ENCODE assay signal across 1 cellular context in the genomic region with DNA sequence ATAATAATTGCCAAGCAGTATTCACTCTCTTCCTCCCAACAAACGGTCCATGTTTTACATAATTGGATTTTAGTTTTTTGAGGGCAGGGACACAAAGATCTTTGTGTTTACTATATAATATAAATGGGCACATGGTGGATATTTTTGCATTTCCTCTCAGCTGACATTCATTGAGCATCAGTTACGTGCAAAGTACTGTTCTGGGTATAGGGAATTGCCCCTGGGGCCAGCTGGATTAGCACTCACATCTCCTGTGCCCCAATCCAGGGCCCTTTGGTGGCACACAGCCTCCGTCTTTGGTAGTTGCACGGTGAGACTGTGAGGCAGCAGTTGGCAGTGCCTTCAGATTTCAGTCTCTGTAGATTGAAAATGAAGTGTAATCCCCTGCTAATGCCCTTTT.
TF ChIP-seq lines count a peak whose summit lies in the region.

No MANE protein-coding gene starts in this region.

TF ChIP-seq in GM12878, 131 proteins besides CTCF, POLR2A, EP300 and RAD21:
- TF ChIP-seq PAX8 (IDR thresholded peaks at IDR 0.05), result no peak
- TF ChIP-seq MEF2B (IDR thresholded peaks at IDR 0.05; ENCODE audit: partially characterized antibody, poor library complexity, severe bottlenecking), result no peak
- TF ChIP-seq, protein P1, sequence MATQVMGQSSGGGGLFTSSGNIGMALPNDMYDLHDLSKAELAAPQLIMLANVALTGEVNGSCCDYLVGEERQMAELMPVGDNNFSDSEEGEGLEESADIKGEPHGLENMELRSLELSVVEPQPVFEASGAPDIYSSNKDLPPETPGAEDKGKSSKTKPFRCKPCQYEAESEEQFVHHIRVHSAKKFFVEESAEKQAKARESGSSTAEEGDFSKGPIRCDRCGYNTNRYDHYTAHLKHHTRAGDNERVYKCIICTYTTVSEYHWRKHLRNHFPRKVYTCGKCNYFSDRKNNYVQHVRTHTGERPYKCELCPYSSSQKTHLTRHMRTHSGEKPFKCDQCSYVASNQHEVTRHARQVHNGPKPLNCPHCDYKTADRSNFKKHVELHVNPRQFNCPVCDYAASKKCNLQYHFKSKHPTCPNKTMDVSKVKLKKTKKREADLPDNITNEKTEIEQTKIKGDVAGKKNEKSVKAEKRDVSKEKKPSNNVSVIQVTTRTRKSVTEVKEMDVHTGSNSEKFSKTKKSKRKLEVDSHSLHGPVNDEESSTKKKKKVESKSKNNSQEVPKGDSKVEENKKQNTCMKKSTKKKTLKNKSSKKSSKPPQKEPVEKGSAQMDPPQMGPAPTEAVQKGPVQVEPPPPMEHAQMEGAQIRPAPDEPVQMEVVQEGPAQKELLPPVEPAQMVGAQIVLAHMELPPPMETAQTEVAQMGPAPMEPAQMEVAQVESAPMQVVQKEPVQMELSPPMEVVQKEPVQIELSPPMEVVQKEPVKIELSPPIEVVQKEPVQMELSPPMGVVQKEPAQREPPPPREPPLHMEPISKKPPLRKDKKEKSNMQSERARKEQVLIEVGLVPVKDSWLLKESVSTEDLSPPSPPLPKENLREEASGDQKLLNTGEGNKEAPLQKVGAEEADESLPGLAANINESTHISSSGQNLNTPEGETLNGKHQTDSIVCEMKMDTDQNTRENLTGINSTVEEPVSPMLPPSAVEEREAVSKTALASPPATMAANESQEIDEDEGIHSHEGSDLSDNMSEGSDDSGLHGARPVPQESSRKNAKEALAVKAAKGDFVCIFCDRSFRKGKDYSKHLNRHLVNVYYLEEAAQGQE (IDR thresholded peaks at IDR 0.05; ENCODE audit: low read depth, low read length), result no peak
- no peak for TF ChIP-seq TAF1 (IDR thresholded peaks at IDR 0.05; ENCODE audit: borderline replicate concordance, low read depth, low read length)
- TF ChIP-seq, protein P2, sequence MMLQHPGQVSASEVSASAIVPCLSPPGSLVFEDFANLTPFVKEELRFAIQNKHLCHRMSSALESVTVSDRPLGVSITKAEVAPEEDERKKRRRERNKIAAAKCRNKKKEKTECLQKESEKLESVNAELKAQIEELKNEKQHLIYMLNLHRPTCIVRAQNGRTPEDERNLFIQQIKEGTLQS (IDR thresholded peaks at IDR 0.05; ENCODE audit: borderline replicate concordance, extremely low read depth, low read depth, low read length), result no peak
- TF ChIP-seq SUPT20H (IDR thresholded peaks at IDR 0.05; ENCODE audit: borderline replicate concordance, control insufficient read depth, low read depth, low read length), result no peak
- no peak for TF ChIP-seq KLF5 (IDR thresholded peaks at IDR 0.05; ENCODE audit: partially characterized antibody)
- no peak for TF ChIP-seq CREM (IDR thresholded peaks at IDR 0.05; ENCODE audit: low read depth)
TF ChIP-seq in GM12878: peak in this region for 0.
